Comparison of ENCODE assay signal across 8 cellular contexts in genomic region chr14:68283378-68284123, GRCh38.
DNase-seq lines count a peak whose midpoint lies in the region; ATAC-seq lines count a peak whose summit lies in the region.

No MANE protein-coding gene starts in this region.

- H3K27ac Mint-ChIP-seq in stimulated activated naive CD8-positive, alpha-beta T cell treated with anti-CD3 and anti-CD28 coated beads, Interleukin-15, Interleukin-2, amounts not matched to agents 100 ng/mL and 50 ng/mL, for 24 hours = peak overlapping the region; percentile 95

- H3K4me1 Mint-ChIP-seq in stimulated activated naive CD8-positive, alpha-beta T cell treated with anti-CD3 and anti-CD28 coated beads, Interleukin-15, Interleukin-2, amounts not matched to agents 100 ng/mL and 50 ng/mL, for 24 hours (ENCODE audit: low read depth) = peaks cover 96% of the 10 kb centered on the region

- H3K9me3 Mint-ChIP-seq in stimulated activated naive CD8-positive, alpha-beta T cell treated with anti-CD3 and anti-CD28 coated beads, Interleukin-15, Interleukin-2, amounts not matched to agents 100 ng/mL and 50 ng/mL, for 24 hours = no peaks in the 10 kb centered on the region

- ATAC-seq in GM18870 (IDR thresholded peaks at IDR 0.05; ENCODE audit: unreplicated experiment) (peak; percentile 25), HG03135 (IDR thresholded peaks at IDR 0.05; ENCODE audit: unreplicated experiment) (peak; percentile 44), left lobe of liver (peak; percentile 78)

- peak overlapping the region; percentile 54 for H3K4me3 Mint-ChIP-seq in stimulated activated naive CD8-positive, alpha-beta T cell treated with anti-CD3 and anti-CD28 coated beads, Interleukin-15, Interleukin-2, amounts not matched to agents 100 ng/mL and 50 ng/mL, for 24 hours

- DNase-seq in activated CD8-positive, alpha-beta memory T cell treated with anti-CD3 and anti-CD28 coated beads, Interleukin-2, amount 50 U/mL, for 48 hours = peak; percentile 67
- DNase-seq in left lobe of liver (ENCODE audit: low spot score) (no peak), NCI-H2107 (lab: John Stamatoyannopoulos, UW) (no peak), inferior parietal cortex (ENCODE audit: extremely low spot score) (no peak), LoVo (ENCODE audit: low spot score) (no peak)

- no peaks in the 10 kb centered on the region for H3K36me3 Mint-ChIP-seq in stimulated activated naive CD8-positive, alpha-beta T cell treated with anti-CD3 and anti-CD28 coated beads, Interleukin-15, Interleukin-2, amounts not matched to agents 100 ng/mL and 50 ng/mL, for 24 hours (ENCODE audit: low read depth)

- no peaks in the 10 kb centered on the region for H3K27me3 Mint-ChIP-seq in stimulated activated naive CD8-positive, alpha-beta T cell treated with anti-CD3 and anti-CD28 coated beads, Interleukin-15, Interleukin-2, amounts not matched to agents 100 ng/mL and 50 ng/mL, for 24 hours

Comparison
In these comparisons a context has a peak if more than half of its experiments do, and no peak if none do; other contexts are left out.
1. ATAC-seq: peak in every context shown above with its lines; median percentile 78 in left lobe of liver; 44 in HG03135; 25 in GM18870.